In genomic region chr6:138334000-138334399, GRCh38 we compare ENCODE assay signal across 1 cellular context.
TF ChIP-seq lines count a peak whose summit lies in the region.

No MANE protein-coding gene starts in this region.

TF ChIP-seq in GM23338, 12 proteins besides CTCF, POLR2A, EP300 and RAD21:
- TF ChIP-seq ZNF331 (CRISPR knock-in tag; IDR thresholded peaks at IDR 0.05; ENCODE audit: low read depth), result no peak
- TF ChIP-seq JUNB (IDR thresholded peaks at IDR 0.05; ENCODE audit: unreplicated experiment), result no peak
- no peak for TF ChIP-seq CREB1 (CRISPR knock-in tag; IDR thresholded peaks at IDR 0.05; ENCODE audit: low read depth)
- TF ChIP-seq ZNF114 (CRISPR knock-in tag; IDR thresholded peaks at IDR 0.05), result no peak
- TF ChIP-seq POLR2AphosphoS5 (IDR thresholded peaks at IDR 0.05; ENCODE audit: low read depth), result no peak
